17 cellular contexts compared by ENCODE assay signal in the genomic region with DNA sequence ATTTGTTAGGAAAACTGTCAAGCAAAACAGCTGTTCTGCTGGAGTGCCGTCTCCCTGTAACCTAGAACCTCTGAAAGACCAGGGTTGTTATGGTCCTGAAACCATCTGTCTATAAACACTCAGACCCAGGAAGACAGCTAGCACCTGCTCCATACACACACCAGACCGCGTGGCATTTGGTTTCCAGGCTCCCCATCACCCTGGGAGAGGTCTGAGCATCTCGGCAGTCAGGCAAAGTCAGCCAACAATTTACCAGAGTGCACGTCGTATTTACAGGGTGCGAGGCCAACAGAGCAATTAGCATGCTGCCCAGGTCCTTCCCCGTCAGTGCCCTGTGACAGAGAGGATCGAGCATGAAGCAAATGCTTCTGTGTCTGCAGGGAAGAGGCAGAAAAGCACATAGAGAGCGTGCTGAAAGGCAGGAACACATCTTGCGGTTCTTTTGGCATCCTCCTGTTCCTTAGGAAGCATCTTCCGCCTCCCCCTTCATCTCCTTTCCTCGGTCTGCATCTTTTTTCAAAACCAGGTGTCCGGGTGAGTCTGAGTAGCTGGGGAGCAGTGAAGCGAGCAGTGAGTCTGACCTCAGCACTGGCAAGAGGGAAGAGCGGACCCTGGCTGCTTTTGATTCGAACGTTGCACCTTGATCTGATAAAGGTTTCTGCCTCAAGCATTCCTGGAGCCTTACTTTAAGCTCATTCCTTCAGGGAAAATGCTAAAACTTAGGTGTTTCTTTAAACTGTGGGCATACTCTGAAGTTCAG.
DNase-seq lines count a peak whose midpoint lies in the region; ATAC-seq and TF ChIP-seq lines count a peak whose summit lies in the region.
"Had no signal": no experiment of that assay in that cellular context is flagged by ENCODE, and none has a peak within 500 bp of the region (broad histone marks: within the 10 kb centered on the region; RNA-seq: fewer than 3 reads in every experiment).

No MANE protein-coding gene starts in this region.

- no peak overlapping the region for H3K4me3 ChIP-seq in mucosa of descending colon
- H3K4me3 ChIP-seq in upper lobe of right lung, result no peak overlapping the region
- H3K4me3 ChIP-seq: colonic mucosa, spleen, testis had no signal

- H3K27ac ChIP-seq in upper lobe of right lung, result no peak overlapping the region
- H3K27ac ChIP-seq: colonic mucosa, spleen, testis had no signal

- DNase-seq in G401 (ENCODE audit: low spot score) (peak; percentile 59), NCI-H2107 (lab: John Stamatoyannopoulos, UW) (peak; percentile 77), SHP77 (lab: John Stamatoyannopoulos, UW) (peak; percentile 69 to 73), mucosa of descending colon (no peak), HK-2 (ENCODE audit: unreplicated experiment) (no peak), upper lobe of right lung (no peak)
- DNase-seq: activated CD4-positive, alpha-beta T cell treated with anti-CD3 and anti-CD28 coated beads, Interleukin-2, amount 50 U/mL, for 1 hour; activated naive CD4-positive, alpha-beta T cell; colonic mucosa; COR-L47; foreskin fibroblast; GDM1; NCI-H446; spleen; testis had no signal

- no peaks in the 10 kb centered on the region for H3K4me1 ChIP-seq in mucosa of descending colon (ENCODE audit: low read depth)
- H3K4me1 ChIP-seq in upper lobe of right lung, result no peaks in the 10 kb centered on the region
- H3K4me1 ChIP-seq: colonic mucosa, spleen, testis had no signal

- ATAC-seq in mucosa of descending colon (peak; percentile 19), HG03378 (IDR thresholded peaks at IDR 0.05; ENCODE audit: unreplicated experiment) (no peak), upper lobe of right lung (no peak), GM21381 (IDR thresholded peaks at IDR 0.05; ENCODE audit: unreplicated experiment) (no peak)

- H3K27me3 ChIP-seq in upper lobe of right lung, result peaks cover 14% of the 10 kb centered on the region
- H3K27me3 ChIP-seq: colonic mucosa, testis had no signal

- intact Hi-C loops in mucosa of descending colon (cut with DNase I, micrococcal nuclease) (no loop called here), upper lobe of right lung (cut with DNase I) (no loop called here)

- in situ Hi-C loops in G401 (cut with HindIII; ENCODE audit: low sequenced_read_pairs), result no loop called here

- H3K36me3 ChIP-seq in mucosa of descending colon (ENCODE audit: low read depth) (no peaks in the 10 kb centered on the region), upper lobe of right lung (no peaks in the 10 kb centered on the region)
- H3K36me3 ChIP-seq: colonic mucosa, spleen had no signal

- no peak for TF ChIP-seq CTCF in mucosa of descending colon (IDR thresholded peaks at IDR 0.05)
- no peak for TF ChIP-seq CTCF in upper lobe of right lung (IDR thresholded peaks at IDR 0.05)

- H3K9me3 ChIP-seq in mucosa of descending colon (no peaks in the 10 kb centered on the region), upper lobe of right lung (no peaks in the 10 kb centered on the region)
- H3K9me3 ChIP-seq: colonic mucosa, testis had no signal

Comparison
In these comparisons a context has a peak if more than half of its experiments do, and no peak if none do; other contexts are left out.
1. DNase-seq: peak in G401 (single experiment), NCI-H2107 (single experiment) and SHP77 (2 of 2); none in mucosa of descending colon (0 of 3), HK-2 (single experiment) and upper lobe of right lung (single experiment).